In the genomic region with DNA sequence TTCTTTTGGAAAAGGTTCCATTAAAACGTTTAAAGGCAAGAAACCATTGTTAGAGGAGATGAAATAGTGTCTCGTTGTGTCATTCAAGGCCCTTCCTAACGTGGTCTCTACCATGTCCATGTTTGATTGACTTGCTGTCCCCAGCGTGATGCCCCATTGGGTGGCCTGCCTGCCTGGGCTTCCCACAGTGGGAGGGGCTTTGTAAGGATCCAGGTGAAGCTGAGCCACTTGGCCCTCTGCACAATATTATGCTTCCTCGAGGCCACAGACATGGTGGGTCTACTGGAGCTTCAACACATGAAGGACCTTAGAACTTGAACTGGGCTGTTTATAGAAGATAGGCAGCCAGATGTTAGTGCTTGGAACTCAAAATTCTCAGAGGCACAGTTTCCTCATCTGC, we compare ENCODE assay signal across 20 cellular contexts.
"Had no signal": no experiment of that assay in that cellular context is flagged by ENCODE, and none has a peak within 500 bp of the region (broad histone marks: within the 10 kb centered on the region; RNA-seq: fewer than 3 reads in every experiment).

No MANE protein-coding gene starts in this region.

- H3K4me3 ChIP-seq: MG63, SJSA1, SK-N-MC had no signal

- H3K9me3 ChIP-seq: MG63 had no signal

- H3K27ac ChIP-seq: SJSA1, SK-N-MC had no signal

- H3K27me3 ChIP-seq: MG63, SJSA1 had no signal

- DNase-seq: KBM-7, NCI-H1092, NCI-H1105 treated with DMSO at 0.1 percent for 48 hours, NCI-H1417 treated with DMSO at 0.1 percent for 48 hours, NCI-H146, NCI-H1694 treated with DMSO at 0.1 percent for 48 hours, NCI-H1930, NCI-H2081, NCI-H2171, NCI-H510A, NCI-H524 treated with DMSO at 0.1 percent for 48 hours, NCI-H69, NCI-H774, Right ventricle myocardium superior, RPMI8226, SIG-M5, SW 1271 had no signal

- H3K4me1 ChIP-seq: SJSA1 had no signal

- H3K36me3 ChIP-seq: MG63, SJSA1 had no signal
